Comparison of ENCODE assay signal across 8 cellular contexts in the genomic region with DNA sequence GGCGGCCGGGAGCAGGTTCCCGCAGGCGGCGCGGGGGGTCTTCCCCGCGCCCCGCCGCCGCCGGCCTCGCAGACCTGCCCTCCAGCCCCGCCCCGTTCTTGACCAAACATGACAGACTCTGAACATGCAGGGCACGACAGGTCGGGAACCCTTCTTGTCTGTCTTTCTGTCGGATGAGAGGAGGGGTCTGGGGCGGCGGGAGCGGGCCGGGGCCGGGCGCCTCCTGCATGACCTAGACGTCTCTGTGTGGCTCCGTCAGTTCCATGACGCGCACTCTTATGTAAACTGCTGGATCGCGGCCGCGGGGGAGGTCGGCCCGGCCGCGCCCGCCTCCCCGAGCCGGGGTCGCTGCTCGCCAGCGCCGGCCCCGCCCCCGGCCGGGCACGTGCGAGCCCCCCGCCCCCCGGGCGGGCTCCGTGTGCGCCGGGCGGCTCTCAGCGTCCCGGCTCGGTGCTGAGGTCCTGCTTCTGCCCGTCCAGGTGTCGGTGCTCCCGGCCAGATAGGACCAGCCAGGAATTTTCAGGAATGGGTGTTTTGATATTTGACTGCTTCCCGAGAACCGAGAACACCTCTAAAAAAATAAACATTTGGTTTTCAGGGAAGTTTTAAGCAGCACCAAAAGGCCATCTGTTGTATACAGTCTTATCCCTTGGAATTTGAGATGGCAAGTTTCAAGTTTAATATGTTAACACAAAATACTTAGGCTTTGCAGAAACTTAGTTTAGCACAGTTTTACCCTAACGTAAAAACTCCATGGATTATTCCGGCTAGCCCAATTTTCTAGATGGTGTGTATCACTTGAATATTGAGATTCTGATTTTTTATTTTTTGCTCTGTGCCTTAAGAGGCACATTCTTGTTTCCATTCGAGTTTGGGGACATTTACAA. TPM values are rescaled to one million over a fixed set of nuclear protein-coding genes. Genes with fewer than 3 reads are reported as not detected.
A peak's percentile ranks its signal among the peaks of the same experiment; 100 is the strongest.
DNase-seq lines count a peak whose midpoint lies in the region; ATAC-seq and TF ChIP-seq lines count a peak whose summit lies in the region.

No MANE protein-coding gene starts in this region.

- intact Hi-C loops in heart right ventricle (cut with DNase I) (loop anchor here in 4 of 10 donors (2.0 to 10.0 kb wide), 4 partner anchors 21 to 265 kb away; a partner anchor contains a TSS), posterior vena cava (cut with DNase I) (no loop called here)

- H3K27me3 ChIP-seq in heart right ventricle (no peaks in the 10 kb centered on the region), upper lobe of left lung (no peaks in the 10 kb centered on the region)

- TF ChIP-seq EP300 in upper lobe of left lung (IDR thresholded peaks at IDR 0.05) = no peak

- no peaks in the 10 kb centered on the region for H3K9me3 ChIP-seq in heart right ventricle
- H3K9me3 ChIP-seq in upper lobe of left lung = no peaks in the 10 kb centered on the region

- H3K27ac ChIP-seq in adipose tissue (ENCODE audit: low read depth, low read length) (peak overlapping the region; percentile 88), heart right ventricle (peak overlapping the region; percentile 99 to 100 (median 100)), upper lobe of left lung (peak overlapping the region; percentile 99 to 100 (median 100))

- peak in 3 of 4 donors; percentile 35 to 71 (median 41) for TF ChIP-seq POLR2A in upper lobe of left lung (IDR thresholded peaks at IDR 0.05)

- H3K4me1 ChIP-seq in heart right ventricle = peaks cover 0 to 28% (median 11%) of the 10 kb centered on the region in 9 donors
- peaks cover 9 to 16% (median 10%) of the 10 kb centered on the region in 4 donors for H3K4me1 ChIP-seq in upper lobe of left lung

- H3K4me3 ChIP-seq in heart right ventricle (peak overlapping the region; percentile 71 to 94 (median 82)), upper lobe of left lung (peak overlapping the region; percentile 58 to 86 (median 80))

- H3K36me3 ChIP-seq in heart right ventricle (no peaks in the 10 kb centered on the region), upper lobe of left lung (no peaks in the 10 kb centered on the region)

- peak; percentile 56 for DNase-seq in NCI-H1105 (lab: John Stamatoyannopoulos, UW)
- DNase-seq in T follicular helper cell (ENCODE audit: low read depth) = peak; percentile 69
- peak; percentile 89 to 94 for DNase-seq in heart right ventricle
- DNase-seq in posterior vena cava (ENCODE audit: low spot score) = peak; percentile 97
- DNase-seq in upper lobe of left lung = peak; percentile 89 to 96

- ATAC-seq in HG02642 (IDR thresholded peaks at IDR 0.05; ENCODE audit: poor library complexity, unreplicated experiment) (peak; percentile 62), heart right ventricle (peak; percentile 82 to 93 (median 91)), upper lobe of left lung (ENCODE audit: low FRiP score in 2 of 2) (peak; percentile 89 to 93)

- 1% methylated on average over 59 to 66 of the region's 66 CpGs for WGBS in adipose tissue, 3 donors
- 1% methylated on average over 63 to 66 of the region's 66 CpGs for WGBS in heart right ventricle, 2 donors
- 1 to 2% methylated on average over 21 to 24 of the region's 66 CpGs for WGBS in upper lobe of left lung, 2 donors

- peak; percentile 8 for TF ChIP-seq CTCF in GM12873 (IDR thresholded peaks at IDR 0.05; ENCODE audit: insufficient read depth, low read depth, low read length, missing control alignments)
- TF ChIP-seq CTCF in heart right ventricle (IDR thresholded peaks at IDR 0.05) = no peak
- TF ChIP-seq CTCF in upper lobe of left lung (IDR thresholded peaks at IDR 0.05) = no peak

RNA-seq across cellular contexts. Expression of a gene that starts 0.7 kb away (rescaled TPM):
- polyA plus RNA-seq in adipose tissue (1 to 10 TPM in 2 of 3 donors, under 1 TPM in 1; 1.00 to 5.3 (median 1.5) TPM), heart right ventricle (10 to 100 TPM in 1 of 2 donors, under 1 TPM in 1; 0.83 to 16.8 TPM)
- total RNA-seq in heart right ventricle (10 to 100 TPM; 13.9 to 29.5 (median 25.8) TPM), posterior vena cava (10 to 100 TPM; 16.3 to 17.0 TPM), upper lobe of left lung (10 to 100 TPM in 3 of 6 donors, 1 to 10 TPM in 3; 4.8 to 18.5 (median 11.7) TPM)

RNA-seq across cellular contexts. Expression of a gene that starts 21.3 kb away (rescaled TPM):
- 1 to 10 TPM; 2.9 to 6.3 (median 4.4) TPM for polyA plus RNA-seq in adipose tissue
- 10 to 100 TPM in 6 of 10 donors, 1 to 10 TPM in 4; 7.0 to 13.3 (median 11.0) TPM for total RNA-seq in heart right ventricle
- polyA plus RNA-seq in heart right ventricle = 1 to 10 TPM; 4.2 to 6.9 TPM
- 1 to 10 TPM; 6.0 to 8.1 TPM for total RNA-seq in posterior vena cava
- 10 to 100 TPM in 3 of 6 donors, 1 to 10 TPM in 3; 4.3 to 92.2 (median 10.1) TPM for total RNA-seq in upper lobe of left lung

Comparison
In these comparisons a context has a peak if more than half of its experiments do, and no peak if none do; other contexts are left out.
1. Peak in every context shown above with its lines: DNase-seq, ATAC-seq, H3K4me3 ChIP-seq and H3K27ac ChIP-seq.